16 cellular contexts compared by ENCODE assay signal in the genomic region with DNA sequence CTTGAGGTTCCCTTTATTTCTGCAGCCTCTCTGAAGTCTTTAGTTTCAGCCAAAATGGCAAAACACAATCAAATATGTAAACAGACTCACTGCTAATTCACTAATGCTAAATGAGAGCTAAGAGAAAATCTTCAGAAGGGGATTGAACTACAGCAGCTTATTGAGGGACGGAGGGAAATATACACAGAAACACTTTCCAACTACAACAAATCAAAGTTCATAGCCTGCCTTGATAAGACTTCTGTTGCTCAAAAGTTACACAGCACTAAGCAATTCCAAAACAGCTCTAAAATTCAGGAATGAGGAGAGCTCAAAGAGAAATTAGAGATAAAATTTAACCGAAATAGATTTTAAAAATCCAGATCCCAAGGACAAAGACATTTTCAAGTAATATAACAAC. TPM values are rescaled to one million over a fixed set of nuclear protein-coding genes. Genes with fewer than 3 reads are reported as not detected.
DNase-seq lines count a peak whose midpoint lies in the region; ATAC-seq and TF ChIP-seq lines count a peak whose summit lies in the region.
"Had no signal": no experiment of that assay in that cellular context is flagged by ENCODE, and none has a peak within 500 bp of the region (broad histone marks: within the 10 kb centered on the region; RNA-seq: fewer than 3 reads in every experiment).

No MANE protein-coding gene starts in this region.

- TF ChIP-seq CTCF in HCT116 (IDR thresholded peaks at IDR 0.05 in 2 of 3, conservative IDR thresholded peaks at IDR 0.05 in 1 of 3; ENCODE audit: borderline replicate concordance in 1 of 3, insufficient read depth in 1 of 3, low read depth in 2 of 3, low read length in 2 of 3), result no peak
- no peak for TF ChIP-seq CTCF in type B pancreatic cell (conservative IDR thresholded peaks at IDR 0.05)

- DNase-seq in HCT116 (ENCODE audit: low read depth, low spot score) (no peak), left lobe of liver (ENCODE audit: low spot score) (no peak), type B pancreatic cell (ENCODE audit: extremely low spot score, unreplicated experiment) (no peak), NCI-H1417 treated with DMSO at 0.1 percent for 48 hours (lab: John Stamatoyannopoulos, UW) (no peak)
- DNase-seq in activated CD4-positive, alpha-beta T cell treated with anti-CD3 and anti-CD28 coated beads for 4 hours, result no peak
- no peak for DNase-seq in activated T-helper 1 cell treated with anti-CD3 and anti-CD28 coated beads, Interleukin-12 subunit alpha, Interleukin-12 subunit beta, Interleukin-2, Interleukin-4 antibody, amounts not matched to agents 30 ng/mL and 10 ng/mL and 1 ng/mL, durations not matched to agents 14 hours and 24 hours and 36 hours (ENCODE audit: low spot score)
- DNase-seq: 8988T, DMS79 had no signal

- no peak overlapping the region for H3K4me3 ChIP-seq in HCT116 (replicated peaks in 1 of 2; ENCODE audit: low read depth in 1 of 2, low read length in 2 of 2)
- no peak overlapping the region for H3K4me3 ChIP-seq in neuron (ENCODE audit: low read length)
- H3K4me3 ChIP-seq: HAP-1 had no signal

- H3K9me3 ChIP-seq in HCT116 (ENCODE audit: control insufficient read depth in 1 of 2, insufficient read depth in 1 of 2, low read depth in 1 of 2, low read length in 2 of 2) (no peaks in the 10 kb centered on the region), neuron (ENCODE audit: low read length) (no peaks in the 10 kb centered on the region)
- H3K9me3 ChIP-seq: BLaER1, HAP-1 had no signal

- H3K79me2 ChIP-seq in HCT116 (ENCODE audit: insufficient read depth, low read length), result no peaks in the 10 kb centered on the region

- H3K36me3 ChIP-seq in HCT116 (ENCODE audit: control insufficient read depth in 1 of 2, insufficient read depth in 2 of 2, low read length in 2 of 2) (no peaks in the 10 kb centered on the region), neuron (ENCODE audit: insufficient read depth, low read length) (no peaks in the 10 kb centered on the region)
- H3K36me3 ChIP-seq: BLaER1, HAP-1 had no signal

- H3K9me2 ChIP-seq in HCT116 (ENCODE audit: insufficient read depth), result no peaks in the 10 kb centered on the region

- peak overlapping the region; percentile 97 for H2AFZ ChIP-seq in HCT116 (ENCODE audit: low read depth, low read length, poor library complexity, severe bottlenecking)
- H2AFZ ChIP-seq in neuron (ENCODE audit: low read depth, low read length), result peak overlapping the region; percentile 77

- no TSS peak for BruUV-seq in HCT116 (replicated peaks; lab: Mats Ljungman, UMichigan)

- no peaks in the 10 kb centered on the region for H3K36me3 Mint-ChIP-seq in type B pancreatic cell
- H3K36me3 Mint-ChIP-seq in activated T-helper 1 cell treated with anti-CD3 and anti-CD28 coated beads, Interleukin-12 subunit alpha, Interleukin-12 subunit beta, Interleukin-2, Interleukin-4 antibody, amounts not matched to agents 30 ng/mL and 10 ng/mL and 1 ng/mL, durations not matched to agents 14 hours and 24 hours and 36 hours (ENCODE audit: low read depth), result peaks cover 2% of the 10 kb centered on the region
- H3K36me3 Mint-ChIP-seq: CD4-positive, alpha-beta memory T cell had no signal

- intact Hi-C loops in HCT116 (cut with micrococcal nuclease), result loop anchor here (10.0 kb wide), 1 partner anchor 975 kb away; no protein-coding TSS in a partner anchor
- intact Hi-C loops in activated T-helper 1 cell treated with anti-CD3 and anti-CD28 coated beads, Interleukin-12 subunit alpha, Interleukin-12 subunit beta, Interleukin-2, Interleukin-4 antibody, amounts not matched to agents 30 ng/mL and 10 ng/mL and 1 ng/mL, durations not matched to agents 14 hours and 24 hours and 36 hours (cut with micrococcal nuclease), result no loop called here

- peak overlapping the region; percentile 21 for H3K27ac Mint-ChIP-seq in type B pancreatic cell
- no peak overlapping the region for H3K27ac Mint-ChIP-seq in activated T-helper 1 cell treated with anti-CD3 and anti-CD28 coated beads, Interleukin-12 subunit alpha, Interleukin-12 subunit beta, Interleukin-2, Interleukin-4 antibody, amounts not matched to agents 30 ng/mL and 10 ng/mL and 1 ng/mL, durations not matched to agents 14 hours and 24 hours and 36 hours

- no peaks in the 10 kb centered on the region for H3K27me3 ChIP-seq in HCT116 (ENCODE audit: insufficient read depth, low read length)
- H3K27me3 ChIP-seq in neuron (ENCODE audit: insufficient read depth, low read length), result no peaks in the 10 kb centered on the region
- H3K27me3 ChIP-seq: BLaER1 had no signal

- TF ChIP-seq POLR2A in HCT116 (IDR thresholded peaks at IDR 0.05; ENCODE audit: borderline replicate concordance, extremely low read depth, insufficient read depth, insufficient read length), result no peak

- H3K4me3 Mint-ChIP-seq in type B pancreatic cell, result no peak overlapping the region
- no peak overlapping the region for H3K4me3 Mint-ChIP-seq in activated T-helper 1 cell treated with anti-CD3 and anti-CD28 coated beads, Interleukin-12 subunit alpha, Interleukin-12 subunit beta, Interleukin-2, Interleukin-4 antibody, amounts not matched to agents 30 ng/mL and 10 ng/mL and 1 ng/mL, durations not matched to agents 14 hours and 24 hours and 36 hours

- RAD21 ChIA-PET in HCT116 (lab: Charles Lee; ENCODE audit: low non-redundant PET in 1 of 2, low total read pairs in 2 of 2, uncharacterized antibody in 2 of 2, unreplicated experiment in 2 of 2), result interaction anchor here (0.8 to 1.7 kb wide), 8 partner anchors 65 to 680 kb away, joined by 3 to 10 read pairs (median 4); a partner anchor contains a TSS

- no peaks in the 10 kb centered on the region for H3K9me3 Mint-ChIP-seq in type B pancreatic cell
- H3K9me3 Mint-ChIP-seq in activated T-helper 1 cell treated with anti-CD3 and anti-CD28 coated beads, Interleukin-12 subunit alpha, Interleukin-12 subunit beta, Interleukin-2, Interleukin-4 antibody, amounts not matched to agents 30 ng/mL and 10 ng/mL and 1 ng/mL, durations not matched to agents 14 hours and 24 hours and 36 hours, result no peaks in the 10 kb centered on the region

- H3K4me1 Mint-ChIP-seq in type B pancreatic cell (ENCODE audit: unreplicated experiment), result peaks cover 17% of the 10 kb centered on the region
- peaks cover 26% of the 10 kb centered on the region for H3K4me1 Mint-ChIP-seq in activated T-helper 1 cell treated with anti-CD3 and anti-CD28 coated beads, Interleukin-12 subunit alpha, Interleukin-12 subunit beta, Interleukin-2, Interleukin-4 antibody, amounts not matched to agents 30 ng/mL and 10 ng/mL and 1 ng/mL, durations not matched to agents 14 hours and 24 hours and 36 hours (ENCODE audit: low read depth)

- POLR2A ChIA-PET in HCT116 (lab: Charles Lee), result no interaction called here

- no peak for TF ChIP-seq RAD21 in HCT116 (IDR thresholded peaks at IDR 0.05; ENCODE audit: low read depth)

- H4K20me1 ChIP-seq in HCT116 (ENCODE audit: insufficient read depth), result no peaks in the 10 kb centered on the region
- H4K20me1 ChIP-seq: BLaER1 had no signal

- H3K27me3 Mint-ChIP-seq in type B pancreatic cell, result peaks cover 3% of the 10 kb centered on the region
- peaks cover 21% of the 10 kb centered on the region for H3K27me3 Mint-ChIP-seq in activated T-helper 1 cell treated with anti-CD3 and anti-CD28 coated beads, Interleukin-12 subunit alpha, Interleukin-12 subunit beta, Interleukin-2, Interleukin-4 antibody, amounts not matched to agents 30 ng/mL and 10 ng/mL and 1 ng/mL, durations not matched to agents 14 hours and 24 hours and 36 hours (ENCODE audit: insufficient read depth)

- H3K27ac ChIP-seq in HCT116 (ENCODE audit: low read depth, low read length), result no peak overlapping the region
- H3K27ac ChIP-seq: BLaER1 had no signal

- H3K4me2 ChIP-seq in HCT116 (ENCODE audit: low read length), result no peak overlapping the region

- H3K4me1 ChIP-seq in HCT116 (ENCODE audit: control insufficient read depth in 1 of 2, insufficient read depth in 2 of 2, low read length in 2 of 2) (no peaks in the 10 kb centered on the region), neuron (ENCODE audit: insufficient read depth, low read length) (peaks cover 7% of the 10 kb centered on the region)

- CTCF ChIA-PET in HCT116 (lab: Charles Lee), result interaction anchor here (0.7 to 2.3 kb wide), 20 partner anchors 11 to 976 kb away, joined by 3 to 31 read pairs (median 4); a partner anchor contains a TSS

- ATAC-seq in HCT116 (no peak), left lobe of liver (peak; percentile 88)

- H3K9ac ChIP-seq in HCT116 (ENCODE audit: low read length), result no peak overlapping the region
- H3K9ac ChIP-seq: BLaER1 had no signal

TF ChIP-seq in HCT116, 20 proteins besides CTCF, POLR2A, EP300 and RAD21 (continues in another document):
- TF ChIP-seq POLR2AphosphoS5 (IDR thresholded peaks at IDR 0.05; ENCODE audit: low read depth, low read length) (no peak), SP1 (IDR thresholded peaks at IDR 0.05; ENCODE audit: low read depth) (no peak), EGR1 (IDR thresholded peaks at IDR 0.05; ENCODE audit: low read depth) (no peak)
- TF ChIP-seq, protein P1, sequence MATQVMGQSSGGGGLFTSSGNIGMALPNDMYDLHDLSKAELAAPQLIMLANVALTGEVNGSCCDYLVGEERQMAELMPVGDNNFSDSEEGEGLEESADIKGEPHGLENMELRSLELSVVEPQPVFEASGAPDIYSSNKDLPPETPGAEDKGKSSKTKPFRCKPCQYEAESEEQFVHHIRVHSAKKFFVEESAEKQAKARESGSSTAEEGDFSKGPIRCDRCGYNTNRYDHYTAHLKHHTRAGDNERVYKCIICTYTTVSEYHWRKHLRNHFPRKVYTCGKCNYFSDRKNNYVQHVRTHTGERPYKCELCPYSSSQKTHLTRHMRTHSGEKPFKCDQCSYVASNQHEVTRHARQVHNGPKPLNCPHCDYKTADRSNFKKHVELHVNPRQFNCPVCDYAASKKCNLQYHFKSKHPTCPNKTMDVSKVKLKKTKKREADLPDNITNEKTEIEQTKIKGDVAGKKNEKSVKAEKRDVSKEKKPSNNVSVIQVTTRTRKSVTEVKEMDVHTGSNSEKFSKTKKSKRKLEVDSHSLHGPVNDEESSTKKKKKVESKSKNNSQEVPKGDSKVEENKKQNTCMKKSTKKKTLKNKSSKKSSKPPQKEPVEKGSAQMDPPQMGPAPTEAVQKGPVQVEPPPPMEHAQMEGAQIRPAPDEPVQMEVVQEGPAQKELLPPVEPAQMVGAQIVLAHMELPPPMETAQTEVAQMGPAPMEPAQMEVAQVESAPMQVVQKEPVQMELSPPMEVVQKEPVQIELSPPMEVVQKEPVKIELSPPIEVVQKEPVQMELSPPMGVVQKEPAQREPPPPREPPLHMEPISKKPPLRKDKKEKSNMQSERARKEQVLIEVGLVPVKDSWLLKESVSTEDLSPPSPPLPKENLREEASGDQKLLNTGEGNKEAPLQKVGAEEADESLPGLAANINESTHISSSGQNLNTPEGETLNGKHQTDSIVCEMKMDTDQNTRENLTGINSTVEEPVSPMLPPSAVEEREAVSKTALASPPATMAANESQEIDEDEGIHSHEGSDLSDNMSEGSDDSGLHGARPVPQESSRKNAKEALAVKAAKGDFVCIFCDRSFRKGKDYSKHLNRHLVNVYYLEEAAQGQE (IDR thresholded peaks at IDR 0.05; ENCODE audit: low read depth), result no peak

RNA-seq across cellular contexts. Expression of a gene that starts 1.7 kb away (rescaled TPM):
- not detected for total RNA-seq in HCT116 (2021; ENCODE audit: unreplicated experiment)
- polyA plus RNA-seq in HCT116 (2012), result not detected in 2 replicates
- total RNA-seq in left lobe of liver, result not detected
- total RNA-seq in type B pancreatic cell (ENCODE audit: low replicate concordance), result not detected in 2 replicates
- total RNA-seq in activated T-helper 1 cell treated with anti-CD3 and anti-CD28 coated beads, Interleukin-12 subunit alpha, Interleukin-12 subunit beta, Interleukin-2, Interleukin-4 antibody, amounts not matched to agents 30 ng/mL and 10 ng/mL and 1 ng/mL, durations not matched to agents 14 hours and 24 hours and 36 hours, result not detected in 2 replicates
- total RNA-seq: A673; CD4-positive, alpha-beta memory T cell; H1; HT-29 had no signal
- polyA plus RNA-seq: CD14-positive monocyte; CD4-positive, alpha-beta memory T cell had no signal
